Comparison of ENCODE assay signal across 8 cellular contexts in the genomic region with DNA sequence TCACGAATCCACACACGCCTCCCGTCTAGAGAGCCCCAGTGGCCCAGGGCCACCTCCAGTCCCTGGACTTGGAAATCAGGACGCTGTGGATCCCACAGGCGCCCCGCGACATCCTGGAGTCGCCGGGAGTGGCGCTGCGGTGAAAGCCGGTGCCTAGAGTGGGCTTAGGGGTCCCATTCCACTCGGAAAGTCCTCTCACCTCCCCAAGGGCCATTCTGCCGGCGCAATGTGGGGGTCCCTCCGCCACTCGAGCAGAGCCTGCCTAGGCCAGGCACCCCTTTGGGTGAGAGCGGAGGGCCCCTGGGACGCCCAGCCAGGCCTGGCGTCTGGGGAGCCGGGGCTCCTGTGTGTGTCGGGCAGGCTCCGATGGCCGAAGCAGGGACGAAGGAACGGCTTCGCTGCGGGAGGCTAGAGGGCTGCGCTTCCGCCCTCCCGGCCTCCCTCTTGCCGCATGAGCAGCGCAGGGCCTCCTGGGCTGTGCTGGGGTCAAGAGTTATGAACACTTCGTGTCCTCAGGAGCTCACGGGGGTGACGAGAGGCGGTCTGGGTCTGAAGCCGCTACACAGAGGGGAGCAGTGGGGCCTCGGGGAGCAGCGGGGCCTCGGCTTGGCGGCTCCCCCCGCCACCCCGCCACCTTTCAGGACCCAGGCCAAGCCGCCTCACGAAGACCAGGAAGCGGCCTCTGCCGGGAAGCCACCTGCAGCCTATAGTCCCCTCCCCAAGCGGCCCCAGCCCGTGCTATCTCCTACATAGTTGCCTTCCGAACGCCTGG. TPM values are rescaled to one million over a fixed set of nuclear protein-coding genes. Genes with fewer than 3 reads are reported as not detected.
DNase-seq lines count a peak whose midpoint lies in the region; ATAC-seq and TF ChIP-seq lines count a peak whose summit lies in the region.

No MANE protein-coding gene starts in this region.

- H3K9me3 ChIP-seq in A673 (ENCODE audit: low read depth, low read length, poor library complexity, severe bottlenecking), result no peaks in the 10 kb centered on the region

- H3K27me3 Mint-ChIP-seq in progenitor cell of endocrine pancreas, result peaks cover 58% of the 10 kb centered on the region

- intact Hi-C loops in A673 (cut with micrococcal nuclease; ENCODE audit: unreplicated experiment), result loop anchor here (5.0 to 10.0 kb wide), 4 partner anchors 269 to 1346 kb away; no protein-coding TSS in a partner anchor

- H3K4me1 Mint-ChIP-seq in progenitor cell of endocrine pancreas (ENCODE audit: low read depth), result peaks cover 12% of the 10 kb centered on the region

- CTCF ChIA-PET in A673 (lab: Charles Lee), result no interaction called here

- no peak overlapping the region for H3K27ac Mint-ChIP-seq in progenitor cell of endocrine pancreas

- TF ChIP-seq CTCF in fibroblast of pulmonary artery (IDR thresholded peaks at IDR 0.05; ENCODE audit: low read length, missing control alignments), result no peak
- peak; percentile 38 for TF ChIP-seq CTCF in progenitor cell of endocrine pancreas (IDR thresholded peaks at IDR 0.05; ENCODE audit: unreplicated experiment)
- no peak for TF ChIP-seq CTCF in A673 (conservative IDR thresholded peaks at IDR 0.05; ENCODE audit: low read depth, low read length)

- H3K9me3 Mint-ChIP-seq in progenitor cell of endocrine pancreas (ENCODE audit: low read depth), result no peaks in the 10 kb centered on the region

- no TSS peak for BruUV-seq in A673 (replicated peaks; lab: Mats Ljungman, UMichigan)

- H3K4me3 ChIP-seq in fibroblast of pulmonary artery (replicated peaks; ENCODE audit: low read depth, low read length) (peak overlapping the region; percentile 12), A673 (ENCODE audit: low read depth, low read length, poor library complexity, severe bottlenecking) (no peak overlapping the region)

- no peaks in the 10 kb centered on the region for H3K27me3 ChIP-seq in A673 (replicated peaks; ENCODE audit: insufficient read depth, low read depth, low read length, poor library complexity)

- H3K36me3 Mint-ChIP-seq in progenitor cell of endocrine pancreas (ENCODE audit: insufficient read depth), result no peaks in the 10 kb centered on the region

- H3K4me3 Mint-ChIP-seq in progenitor cell of endocrine pancreas (ENCODE audit: low read depth), result peak overlapping the region; percentile 50

- H3K27ac ChIP-seq in A673 (ENCODE audit: low read depth, low read length, poor library complexity, severe bottlenecking), result no peak overlapping the region

- H3K4me1 ChIP-seq in A673 (ENCODE audit: insufficient read depth, low read length, poor library complexity, severe bottlenecking), result peaks cover 13% of the 10 kb centered on the region

- ATAC-seq in GM18870 (IDR thresholded peaks at IDR 0.05; ENCODE audit: unreplicated experiment) (peak; percentile 29), HG02938 (IDR thresholded peaks at IDR 0.05; ENCODE audit: unreplicated experiment) (peak; percentile 36)

- DNase-seq in fibroblast of pulmonary artery (ENCODE audit: low read depth), result no peak
- DNase-seq in progenitor cell of endocrine pancreas (ENCODE audit: low spot score, unreplicated experiment), result no peak
- DNase-seq in COLO668 (lab: John Stamatoyannopoulos, UW; ENCODE audit: unreplicated experiment), result no peak
- no peak for DNase-seq in A673 (ENCODE audit: low spot score)
- no peak for DNase-seq in SW480 (ENCODE audit: low spot score)
- DNase-seq in SIG-M5 (lab: John Stamatoyannopoulos, UW), result no peak

- no peaks in the 10 kb centered on the region for H3K36me3 ChIP-seq in A673 (ENCODE audit: insufficient read depth, low read length, poor library complexity, severe bottlenecking)

- POLR2A ChIA-PET in A673 (lab: Charles Lee; ENCODE audit: low non-redundant PET), result no interaction called here

RNA-seq across cellular contexts. Expression of a gene that starts 13.6 kb away (rescaled TPM):
- 1.4 and 1.5 TPM in 2 replicates for total RNA-seq in progenitor cell of endocrine pancreas
- 22.8 and 25.5 TPM in 2 replicates for total RNA-seq in A673 (2021)
